In the genomic region with DNA sequence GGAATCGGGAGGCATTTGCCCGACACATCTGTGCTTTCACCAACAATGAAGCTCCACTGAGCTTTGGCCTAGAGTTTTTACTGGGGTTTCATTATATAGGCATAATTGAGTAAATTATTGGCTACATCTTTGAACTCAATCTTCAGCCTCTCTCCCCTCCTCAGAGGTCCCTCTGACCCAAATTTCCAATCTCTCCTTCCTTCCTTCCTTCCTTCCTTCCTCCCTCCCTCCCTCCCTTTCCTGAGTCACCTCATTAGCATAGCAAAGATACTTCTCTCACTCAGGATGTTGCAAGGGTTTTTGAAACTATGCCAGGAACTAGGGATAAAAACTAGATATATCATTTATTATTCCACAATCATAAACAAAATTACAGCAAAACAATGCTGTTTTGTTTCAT, we compare ENCODE assay signal across 18 cellular contexts.
A peak's percentile ranks its signal among the peaks of the same experiment; 100 is the strongest.
DNase-seq lines count a peak whose midpoint lies in the region; FAIRE-seq and TF ChIP-seq lines count a peak whose summit lies in the region.
"Had no signal": no experiment of that assay in that cellular context is flagged by ENCODE, and none has a peak within 500 bp of the region (broad histone marks: within the 10 kb centered on the region; RNA-seq: fewer than 3 reads in every experiment).

No MANE protein-coding gene starts in this region.

- H2AFZ ChIP-seq in endothelial cell of umbilical vein (ENCODE audit: low read depth, low read length), result no peak overlapping the region

- H3K27me3 ChIP-seq in endothelial cell of umbilical vein (ENCODE audit: control insufficient read depth in 2 of 2, insufficient read depth in 2 of 2, low read length in 2 of 2) (peaks cover 0 to 5% of the 10 kb centered on the region in 2 experiments), ovary (no peaks in the 10 kb centered on the region)
- H3K27me3 ChIP-seq: SJSA1 had no signal

- no TSS peak for BruUV-seq in endothelial cell of umbilical vein (replicated peaks; lab: Mats Ljungman, UMichigan)

- POLR2A ChIA-PET in RWPE1 (lab: Yijun Ruan, JAX; ENCODE audit: low non-redundant PET) (no interaction called here), endothelial cell of umbilical vein (lab: Charles Lee) (no interaction called here), HEK293T (lab: Yijun Ruan, JAX) (no interaction called here)

- no peaks in the 10 kb centered on the region for H3K4me1 ChIP-seq in endothelial cell of umbilical vein (ENCODE audit: control insufficient read depth, extremely low read depth, insufficient read depth, low read length)
- H3K4me1 ChIP-seq in ovary (ENCODE audit: insufficient read depth), result no peaks in the 10 kb centered on the region

- TF ChIP-seq CTCF in RWPE1 (conservative IDR thresholded peaks at IDR 0.05; ENCODE audit: low read depth), result no peak
- no peak for TF ChIP-seq CTCF in endothelial cell of umbilical vein (IDR thresholded peaks at IDR 0.05; ENCODE audit: extremely low read depth in 1 of 2, insufficient read depth in 1 of 2, low read depth in 1 of 2, low read length in 2 of 2)
- no peak for TF ChIP-seq CTCF in ovary (IDR thresholded peaks at IDR 0.05)

- TF ChIP-seq POLR2A in endothelial cell of umbilical vein (IDR thresholded peaks at IDR 0.05; ENCODE audit: low read depth, low read length) (no peak), ovary (IDR thresholded peaks at IDR 0.05) (no peak)

- no peaks in the 10 kb centered on the region for H3K9me1 ChIP-seq in endothelial cell of umbilical vein (replicated peaks; ENCODE audit: control insufficient read depth, extremely low read depth, insufficient read depth, low read length)

- TF ChIP-seq EP300 in ovary (IDR thresholded peaks at IDR 0.05), result no peak

- dilution Hi-C loops in endothelial cell of umbilical vein (cut with MboI; ENCODE audit: extremely low pct_ligation_motif_present, low sequenced_read_pairs), result no loop called here

- H3K9me3 ChIP-seq in endothelial cell of umbilical vein (replicated peaks; ENCODE audit: control insufficient read depth, insufficient read depth, low read length) (no peaks in the 10 kb centered on the region), ovary (no peaks in the 10 kb centered on the region)
- H3K9me3 ChIP-seq: SJSA1 had no signal

- no peaks in the 10 kb centered on the region for H4K20me1 ChIP-seq in endothelial cell of umbilical vein (replicated peaks; ENCODE audit: control insufficient read depth, extremely low read depth, insufficient read depth, low read length)

- intact Hi-C loops in endothelial cell of umbilical vein (cut with micrococcal nuclease) (no loop called here), ovary (cut with DNase I) (no loop called here)

- H3K4me3 ChIP-seq in endothelial cell of umbilical vein (replicated peaks in 1 of 3; ENCODE audit: insufficient read depth in 1 of 3, low read depth in 1 of 3, low read length in 3 of 3) (no peak overlapping the region), ovary (no peak overlapping the region)
- H3K4me3 ChIP-seq: SJSA1 had no signal

- no peak overlapping the region for H3K9ac ChIP-seq in endothelial cell of umbilical vein (replicated peaks; ENCODE audit: extremely low read depth, insufficient read depth, low read length)

- H3K27ac ChIP-seq in RWPE1 (no peak overlapping the region), endothelial cell of umbilical vein (ENCODE audit: insufficient read depth, low read depth, low read length) (no peak overlapping the region), ovary (no peak overlapping the region)
- H3K27ac ChIP-seq: C4-2B, SJSA1 had no signal

- H3K36me3 ChIP-seq in endothelial cell of umbilical vein (ENCODE audit: control insufficient read depth in 2 of 2, extremely low read depth in 1 of 2, insufficient read depth in 2 of 2, low read length in 2 of 2) (no peaks in the 10 kb centered on the region), ovary (no peaks in the 10 kb centered on the region)
- H3K36me3 ChIP-seq: SJSA1 had no signal

- no peak overlapping the region for H3K4me2 ChIP-seq in endothelial cell of umbilical vein (ENCODE audit: insufficient read depth, low read length)

- 65 to 69% (median 66%) methylated on average over 2 of the region's 2 CpGs for WGBS in ovary, 3 donors

- CTCF ChIA-PET in RWPE1 (lab: Yijun Ruan, JAX), result no interaction called here
- CTCF ChIA-PET in endothelial cell of umbilical vein (lab: Charles Lee), result no interaction called here
- CTCF ChIA-PET in HEK293T (lab: Yijun Ruan, JAX), result no interaction called here

- FAIRE-seq in endothelial cell of umbilical vein (lab: Jason Lieb, UNC), result peak; percentile 18
- FAIRE-seq: GM18507 had no signal

- DNase-seq in GM04504 (ENCODE audit: low read depth) (peak; percentile 62), RWPE1 (ENCODE audit: low spot score) (peak; percentile 49), endothelial cell of umbilical vein (ENCODE audit: low read depth, low spot score) (no peak), myocyte (ENCODE audit: low read depth) (peak; percentile 34), ovary (no peak), HEK293T (ENCODE audit: extremely low spot score) (no peak), activated T-cell treated with anti-CD3 and anti-CD28 coated beads for 4 hours (no peak)
- DNase-seq: activated CD4-positive, alpha-beta T cell treated with anti-CD3 and anti-CD28 coated beads for 36 hours; activated gamma-delta T cell treated with Interleukin-2 at 50 U/mL for 16 hours; DMS153; kidney; NCI-H1694; retina; stimulated activated naive CD4-positive, alpha-beta T cell; T1000 had no signal

- H3K79me2 ChIP-seq in endothelial cell of umbilical vein (ENCODE audit: control insufficient read depth, insufficient read depth, low read length), result no peaks in the 10 kb centered on the region

TF ChIP-seq in endothelial cell of umbilical vein, 7 proteins besides CTCF, POLR2A, EP300 and RAD21:
- TF ChIP-seq MAX (IDR thresholded peaks at IDR 0.05; ENCODE audit: insufficient read depth, insufficient read length), result no peak
- TF ChIP-seq MYC (IDR thresholded peaks at IDR 0.05; ENCODE audit: low read depth, low read length), result no peak
- no peak for TF ChIP-seq FOS (IDR thresholded peaks at IDR 0.05; ENCODE audit: borderline replicate concordance, insufficient read depth, low read length)
- TF ChIP-seq GATA2 (IDR thresholded peaks at IDR 0.05; ENCODE audit: insufficient read depth, insufficient read length, low read depth, low read length), result no peak
- no peak for TF ChIP-seq POLR2AphosphoS5 (IDR thresholded peaks at IDR 0.05; ENCODE audit: insufficient read depth, low read depth, low read length)
- TF ChIP-seq JUN (IDR thresholded peaks at IDR 0.05; ENCODE audit: borderline replicate concordance, insufficient read depth, insufficient read length, low read depth), result no peak
- TF ChIP-seq EZH2 (IDR thresholded peaks at IDR 0.05; ENCODE audit: borderline replicate concordance, low read depth, low read length, severe bottlenecking), result no peak

TF ChIP-seq in HEK293T, 16 proteins besides CTCF, POLR2A, EP300 and RAD21:
- TF ChIP-seq HDGF (IDR thresholded peaks at IDR 0.05; ENCODE audit: borderline replicate concordance) (no peak), TARDBP (IDR thresholded peaks at IDR 0.05) (no peak), NFRKB (IDR thresholded peaks at IDR 0.05) (no peak), L3MBTL2 (conservative IDR thresholded peaks at IDR 0.05) (no peak)

Comparison
In these comparisons a context has a peak if more than half of its experiments do, and no peak if none do; other contexts are left out.
1. DNase-seq: peak in GM04504 (single experiment), RWPE1 (single experiment) and myocyte (single experiment); none in endothelial cell of umbilical vein (single experiment), ovary (0 of 5), HEK293T (single experiment) and activated T-cell treated with anti-CD3 and anti-CD28 coated beads for 4 hours (single experiment).